Comparison of ENCODE assay signal across 12 cellular contexts in the genomic region with DNA sequence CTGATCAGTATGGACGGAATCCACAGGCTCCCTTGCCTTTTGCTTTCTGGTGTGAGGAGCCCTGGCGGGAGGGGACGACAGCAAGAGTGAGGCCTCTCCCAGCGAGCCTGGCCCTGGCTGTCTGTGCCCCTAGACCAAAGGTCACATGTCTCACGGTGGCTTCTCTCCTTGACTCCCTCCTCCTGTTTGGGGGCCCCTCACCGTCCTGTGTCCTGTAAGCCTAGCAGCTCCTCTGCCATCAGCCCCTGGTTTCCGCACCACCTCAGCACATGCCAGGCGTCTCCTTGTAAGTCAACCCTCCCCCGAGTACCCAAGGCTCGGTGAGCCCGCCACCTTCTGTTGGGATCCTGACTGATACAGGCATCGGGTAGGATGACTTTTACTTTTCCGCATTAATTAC.
A peak's percentile ranks its signal among the peaks of the same experiment; 100 is the strongest.
DNase-seq lines count a peak whose midpoint lies in the region; ATAC-seq and TF ChIP-seq lines count a peak whose summit lies in the region.
"Had no signal": no experiment of that assay in that cellular context is flagged by ENCODE, and none has a peak within 500 bp of the region (broad histone marks: within the 10 kb centered on the region; RNA-seq: fewer than 3 reads in every experiment).

No MANE protein-coding gene starts in this region.

- no peaks in the 10 kb centered on the region for H3K79me2 ChIP-seq in neural progenitor cell (ENCODE audit: low read depth)
- no peaks in the 10 kb centered on the region for H3K79me2 ChIP-seq in Karpas-422 (ENCODE audit: low read length)

- H3K9me3 Mint-ChIP-seq in endodermal cell, result no peaks in the 10 kb centered on the region
- H3K9me3 Mint-ChIP-seq in neural progenitor cell, result no peaks in the 10 kb centered on the region
- H3K9me3 Mint-ChIP-seq: CD8-positive, alpha-beta T cell had no signal

- H3K36me3 Mint-ChIP-seq in endodermal cell (ENCODE audit: low read depth) (no peaks in the 10 kb centered on the region), neural progenitor cell (no peaks in the 10 kb centered on the region)
- H3K36me3 Mint-ChIP-seq: CD14-positive monocyte; CD8-positive, alpha-beta T cell had no signal

- no peaks in the 10 kb centered on the region for H4K20me1 ChIP-seq in neural progenitor cell (ENCODE audit: low read depth)
- no peaks in the 10 kb centered on the region for H4K20me1 ChIP-seq in Karpas-422 (ENCODE audit: insufficient read depth, low read depth, low read length)

- H3F3A ChIP-seq in neural progenitor cell (ENCODE audit: low read depth), result no peaks in the 10 kb centered on the region

- H3K27ac ChIP-seq in endodermal cell (ENCODE audit: low read depth, low read length) (no peak overlapping the region), neural progenitor cell (no peak overlapping the region), foreskin keratinocyte (no peak overlapping the region), Karpas-422 (ENCODE audit: low read length) (no peak overlapping the region)

- H3K27me3 Mint-ChIP-seq in endodermal cell (ENCODE audit: insufficient read depth) (no peaks in the 10 kb centered on the region), neural progenitor cell (ENCODE audit: insufficient read depth, low read depth) (peaks cover 7% of the 10 kb centered on the region)

- H3K4me1 Mint-ChIP-seq in endodermal cell (peaks cover 11% of the 10 kb centered on the region), neural progenitor cell (no peaks in the 10 kb centered on the region)

- no peaks in the 10 kb centered on the region for H3K9me2 ChIP-seq in Karpas-422 (replicated peaks; ENCODE audit: insufficient read depth, low read length)

- WGBS in endodermal cell (ENCODE audit: insufficient coverage in 1 of 2, insufficient read length in 1 of 2), 2 experiments, result 88 to 91% methylated on average over 7 to 13 of the region's 13 CpGs

- no peak overlapping the region for H3K4me3 Mint-ChIP-seq in endodermal cell
- H3K4me3 Mint-ChIP-seq in neural progenitor cell, result no peak overlapping the region
- H3K4me3 Mint-ChIP-seq: CD14-positive monocyte; CD8-positive, alpha-beta T cell had no signal

- no peaks in the 10 kb centered on the region for H3K27me3 ChIP-seq in H7 (ENCODE audit: control insufficient read depth, insufficient read depth, low read length)
- H3K27me3 ChIP-seq in endodermal cell (ENCODE audit: control insufficient read depth, insufficient read depth, low read length, poor library complexity, severe bottlenecking), result no peaks in the 10 kb centered on the region
- H3K27me3 ChIP-seq in neural progenitor cell, result no peaks in the 10 kb centered on the region
- H3K27me3 ChIP-seq in foreskin keratinocyte, result no peaks in the 10 kb centered on the region
- no peaks in the 10 kb centered on the region for H3K27me3 ChIP-seq in Karpas-422 (ENCODE audit: low read length)

- H3K9me3 ChIP-seq in endodermal cell (ENCODE audit: control insufficient read depth, low read length) (no peaks in the 10 kb centered on the region), neural progenitor cell (ENCODE audit: low read depth) (no peaks in the 10 kb centered on the region), Karpas-422 (ENCODE audit: low read length) (no peaks in the 10 kb centered on the region)

- TF ChIP-seq CTCF in endodermal cell (conservative IDR thresholded peaks at IDR 0.05), result no peak
- TF ChIP-seq CTCF in neural progenitor cell (IDR thresholded peaks at IDR 0.05), result no peak
- no peak for TF ChIP-seq CTCF in foreskin keratinocyte (conservative IDR thresholded peaks at IDR 0.05)

- no peak overlapping the region for H3K9ac ChIP-seq in endodermal cell (ENCODE audit: extremely low read depth, low read length, poor library complexity, severe bottlenecking)
- no peak overlapping the region for H3K9ac ChIP-seq in neural progenitor cell
- H3K9ac ChIP-seq in Karpas-422 (ENCODE audit: low read length), result no peak overlapping the region

- H3K4me1 ChIP-seq in endodermal cell (ENCODE audit: control insufficient read depth, insufficient read depth, low read length) (no peaks in the 10 kb centered on the region), neural progenitor cell (no peaks in the 10 kb centered on the region), foreskin keratinocyte (no peaks in the 10 kb centered on the region), Karpas-422 (ENCODE audit: low read length) (no peaks in the 10 kb centered on the region)

- H3K4me2 ChIP-seq in neural progenitor cell (no peak overlapping the region), Karpas-422 (ENCODE audit: low read depth, low read length, poor library complexity, severe bottlenecking) (no peak overlapping the region)

- ATAC-seq in foreskin keratinocyte, result no peak
- ATAC-seq: CD8-positive, alpha-beta T cell had no signal

- DNase-seq in Ammon's horn (ENCODE audit: low spot score), result peak; percentile 4
- DNase-seq in H7, result peak; percentile 68
- peak; percentile 62 for DNase-seq in endodermal cell
- DNase-seq in neural progenitor cell (ENCODE audit: low spot score), result no peak
- DNase-seq in foreskin keratinocyte, result no peak
- DNase-seq in Karpas-422, result no peak
- no peak for DNase-seq in activated CD8-positive, alpha-beta memory T cell treated with anti-CD3 and anti-CD28 coated beads for 24 hours
- DNase-seq: CD8-positive, alpha-beta T cell; COR-L47; DND-41; GF-D8 had no signal

- no peak overlapping the region for H3K4me3 ChIP-seq in H7 (ENCODE audit: insufficient read depth, low read depth, low read length)
- no peak overlapping the region for H3K4me3 ChIP-seq in endodermal cell (ENCODE audit: low read length)
- H3K4me3 ChIP-seq in neural progenitor cell, result no peak overlapping the region
- no peak overlapping the region for H3K4me3 ChIP-seq in Karpas-422 (ENCODE audit: low read length)

- H3K27ac Mint-ChIP-seq in endodermal cell (peak overlapping the region; percentile 40), neural progenitor cell (no peak overlapping the region)
- H3K27ac Mint-ChIP-seq: CD8-positive, alpha-beta T cell had no signal

- H2AFZ ChIP-seq in neural progenitor cell (replicated peaks) (peak overlapping the region; percentile 68), Karpas-422 (ENCODE audit: low read length) (no peak overlapping the region)

- H3K36me3 ChIP-seq in H7 (replicated peaks; ENCODE audit: control insufficient read depth, insufficient read depth, low read length), result no peaks in the 10 kb centered on the region
- no peaks in the 10 kb centered on the region for H3K36me3 ChIP-seq in endodermal cell (ENCODE audit: control insufficient read depth, insufficient read depth, low read length)
- H3K36me3 ChIP-seq in neural progenitor cell, result no peaks in the 10 kb centered on the region
- H3K36me3 ChIP-seq in Karpas-422 (ENCODE audit: insufficient read depth, low read length), result no peaks in the 10 kb centered on the region

Comparison
In these comparisons a context has a peak if more than half of its experiments do, and no peak if none do; other contexts are left out.
1. DNase-seq: peak in Ammon's horn (single experiment), H7 (single experiment) and endodermal cell (single experiment); none in neural progenitor cell (single experiment), foreskin keratinocyte (0 of 2), Karpas-422 (single experiment) and activated CD8-positive, alpha-beta memory T cell treated with anti-CD3 and anti-CD28 coated beads for 24 hours (single experiment).